Comparison of ENCODE assay signal across 14 cellular contexts in the genomic region with DNA sequence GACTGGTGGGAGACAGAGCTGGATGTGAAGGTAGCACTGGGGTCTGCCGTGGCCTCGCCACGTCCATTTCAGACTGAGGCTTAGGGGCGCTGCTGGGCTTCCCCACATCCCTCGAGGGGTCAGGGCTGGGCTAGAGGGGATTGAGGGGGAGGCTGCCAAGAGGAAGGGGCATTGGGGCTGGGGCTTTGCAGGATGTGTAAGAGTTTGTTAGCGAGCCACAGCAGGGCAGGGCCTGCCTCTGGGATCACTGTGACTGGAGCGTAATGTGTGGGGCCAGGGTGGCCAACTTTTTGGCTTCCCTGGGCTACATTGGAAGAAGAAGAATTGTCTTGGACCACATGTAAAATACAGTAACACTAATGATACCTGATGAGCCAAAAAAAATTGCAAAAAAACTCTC. TPM values are rescaled to one million over a fixed set of nuclear protein-coding genes. Genes with fewer than 3 reads are reported as not detected.
A peak's percentile ranks its signal among the peaks of the same experiment; 100 is the strongest.
DNase-seq lines count a peak whose midpoint lies in the region; ATAC-seq and TF ChIP-seq lines count a peak whose summit lies in the region.
"Had no signal": no experiment of that assay in that cellular context is flagged by ENCODE, and none has a peak within 500 bp of the region (broad histone marks: within the 10 kb centered on the region; RNA-seq: fewer than 3 reads in every experiment).

No MANE protein-coding gene starts in this region.

- H3K4me1 ChIP-seq in stomach, result peaks cover 31 to 60% (median 51%) of the 10 kb centered on the region in 4 donors

- ATAC-seq in GM21528 (IDR thresholded peaks at IDR 0.05; ENCODE audit: low FRiP score, unreplicated experiment), result no peak
- ATAC-seq in HG03457 (IDR thresholded peaks at IDR 0.05; ENCODE audit: unreplicated experiment), result no peak

- no peaks in the 10 kb centered on the region for H3K36me3 Mint-ChIP-seq in activated T-cell treated with anti-CD3 and anti-CD28 coated beads, Interleukin-2, amount 50 U/mL, for 24 hours (ENCODE audit: low read depth)
- H3K36me3 Mint-ChIP-seq in activated CD4-positive, alpha-beta memory T cell treated with anti-CD3 and anti-CD28 coated beads, Interleukin-2, amount 10 ng/mL, durations not matched to agents 7 days and 5 days (ENCODE audit: low read depth), result peaks cover 27% of the 10 kb centered on the region

- H3K27ac ChIP-seq in layer of hippocampus (ENCODE audit: low read depth, low read length) (peak overlapping the region; percentile 68), stomach (peak overlapping the region; percentile 85 to 90 (median 89))

- no peaks in the 10 kb centered on the region for H3K27me3 Mint-ChIP-seq in activated T-cell treated with anti-CD3 and anti-CD28 coated beads, Interleukin-2, amount 50 U/mL, for 24 hours
- no peaks in the 10 kb centered on the region for H3K27me3 Mint-ChIP-seq in activated CD4-positive, alpha-beta memory T cell treated with anti-CD3 and anti-CD28 coated beads, Interleukin-2, amount 10 ng/mL, durations not matched to agents 7 days and 5 days

- H3K4me3 ChIP-seq in stomach, result no peak overlapping the region

- WGBS in stomach, 5 donors, result 90 to 95% (median 94%) methylated on average over 7 of the region's 7 CpGs

- TF ChIP-seq POLR2A in stomach (IDR thresholded peaks at IDR 0.05), result no peak

- H3K27me3 ChIP-seq in layer of hippocampus (ENCODE audit: control insufficient read depth, insufficient read depth, low read length), result no peaks in the 10 kb centered on the region
- peaks cover 0 to 5% (median 0%) of the 10 kb centered on the region in 3 donors for H3K27me3 ChIP-seq in stomach
- H3K27me3 ChIP-seq: uterus had no signal

- CTCF ChIA-PET in activated CD4-positive, alpha-beta memory T cell treated with anti-CD3 and anti-CD28 coated beads, Interleukin-2, amount 10 ng/mL, durations not matched to agents 7 days and 5 days (lab: Charles Lee), result interaction anchor here (2.3 kb wide), 1 partner anchor 44 kb away, joined by 6 read pairs; a partner anchor contains a TSS

- intact Hi-C loops in stomach (cut with DNase I; ENCODE audit: low total_unique reads), result no loop called here

- H3K4me3 Mint-ChIP-seq in activated T-cell treated with anti-CD3 and anti-CD28 coated beads, Interleukin-2, amount 50 U/mL, for 24 hours, result peak overlapping the region; percentile 59
- H3K4me3 Mint-ChIP-seq in activated CD4-positive, alpha-beta memory T cell treated with anti-CD3 and anti-CD28 coated beads, Interleukin-2, amount 10 ng/mL, durations not matched to agents 7 days and 5 days, result peak overlapping the region; percentile 51

- no peaks in the 10 kb centered on the region for H3K9me3 ChIP-seq in stomach
- H3K9me3 ChIP-seq: uterus had no signal

- peaks cover 33% of the 10 kb centered on the region for H3K4me1 Mint-ChIP-seq in activated T-cell treated with anti-CD3 and anti-CD28 coated beads, Interleukin-2, amount 50 U/mL, for 24 hours (ENCODE audit: low read depth)
- H3K4me1 Mint-ChIP-seq in activated CD4-positive, alpha-beta memory T cell treated with anti-CD3 and anti-CD28 coated beads, Interleukin-2, amount 10 ng/mL, durations not matched to agents 7 days and 5 days, result peaks cover 32% of the 10 kb centered on the region

- H3K36me3 ChIP-seq in stomach, result peaks cover 0 to 5% (median 0%) of the 10 kb centered on the region in 4 donors
- H3K36me3 ChIP-seq: uterus had no signal

- no peaks in the 10 kb centered on the region for H3K9me3 Mint-ChIP-seq in activated T-cell treated with anti-CD3 and anti-CD28 coated beads, Interleukin-2, amount 50 U/mL, for 24 hours
- peaks cover 2% of the 10 kb centered on the region for H3K9me3 Mint-ChIP-seq in activated CD4-positive, alpha-beta memory T cell treated with anti-CD3 and anti-CD28 coated beads, Interleukin-2, amount 10 ng/mL, durations not matched to agents 7 days and 5 days

- no peak for TF ChIP-seq CTCF in stomach (IDR thresholded peaks at IDR 0.05)

- DNase-seq in activated T-cell treated with anti-CD3 and anti-CD28 coated beads, Interleukin-2, amount 50 U/mL, for 24 hours, result no peak
- DNase-seq in activated T-cell treated with anti-CD3 and anti-CD28 coated beads, Interleukin-2, amount 50 U/mL, for 48 hours, result no peak
- no peak for DNase-seq in activated CD4-positive, alpha-beta memory T cell treated with anti-CD3 and anti-CD28 coated beads, Interleukin-2, amount 10 ng/mL, durations not matched to agents 7 days and 5 days
- DNase-seq in stomach, result no peak
- no peak for DNase-seq in glomerular visceral epithelial cell (ENCODE audit: extremely low spot score)
- DNase-seq: activated CD4-positive, alpha-beta T cell treated with anti-CD3 and anti-CD28 coated beads, Interleukin-2, amount 50 U/mL, for 4 hours; NCI-H2081 treated with DMSO at 0.1 percent for 48 hours; stimulated activated CD4-positive, alpha-beta T cell treated with anti-CD3 and anti-CD28 coated beads, Interleukin-4, amount 100 ng/mL, for 1 hour had no signal

- no peak for TF ChIP-seq EP300 in stomach (IDR thresholded peaks at IDR 0.05)

- POLR2A ChIA-PET in activated CD4-positive, alpha-beta memory T cell treated with anti-CD3 and anti-CD28 coated beads, Interleukin-2, amount 10 ng/mL, durations not matched to agents 7 days and 5 days (lab: Charles Lee), result no interaction called here

- peak overlapping the region; percentile 64 for H3K27ac Mint-ChIP-seq in activated T-cell treated with anti-CD3 and anti-CD28 coated beads, Interleukin-2, amount 50 U/mL, for 24 hours
- no peak overlapping the region for H3K27ac Mint-ChIP-seq in activated CD4-positive, alpha-beta memory T cell treated with anti-CD3 and anti-CD28 coated beads, Interleukin-2, amount 10 ng/mL, durations not matched to agents 7 days and 5 days

RNA-seq across cellular contexts. Expression of a gene that starts 14.1 kb away (rescaled TPM):
- 10 to 100 TPM; 32.4 to 34.0 TPM for total RNA-seq in activated CD4-positive, alpha-beta memory T cell treated with anti-CD3 and anti-CD28 coated beads, Interleukin-2, amount 10 ng/mL, durations not matched to agents 7 days and 5 days
- total RNA-seq in stomach, result 10 to 100 TPM in 2 of 5 donors, 1 to 10 TPM in 2, not detected in 1; 1.8 to 23.5 (median 8.6) TPM
- polyA plus RNA-seq in stomach, result 1 to 10 TPM; 1.1 to 4.3 (median 2.1) TPM

RNA-seq across cellular contexts. Expression of a gene that starts 22.8 kb away (rescaled TPM):
- total RNA-seq in activated CD4-positive, alpha-beta memory T cell treated with anti-CD3 and anti-CD28 coated beads, Interleukin-2, amount 10 ng/mL, durations not matched to agents 7 days and 5 days, result 1 to 10 TPM; 1.8 to 2.3 TPM
- not detected for total RNA-seq in stomach
- not detected for polyA plus RNA-seq in stomach
- total RNA-seq: myocyte had no signal

RNA-seq across cellular contexts. Expression of a gene that starts 26.9 kb away (rescaled TPM):
- total RNA-seq in activated CD4-positive, alpha-beta memory T cell treated with anti-CD3 and anti-CD28 coated beads, Interleukin-2, amount 10 ng/mL, durations not matched to agents 7 days and 5 days, result 100 to 1,000 TPM; 111 to 116 TPM
- 10 to 100 TPM in 3 of 5 donors, 1 to 10 TPM in 2; 5.8 to 62.0 (median 29.7) TPM for total RNA-seq in stomach
- 10 to 100 TPM; 47.1 to 63.8 (median 60.0) TPM for polyA plus RNA-seq in stomach

RNA-seq across cellular contexts. Expression of a gene that starts 44.2 kb away (rescaled TPM):
- 10 to 100 TPM; 42.0 to 44.3 TPM for total RNA-seq in activated CD4-positive, alpha-beta memory T cell treated with anti-CD3 and anti-CD28 coated beads, Interleukin-2, amount 10 ng/mL, durations not matched to agents 7 days and 5 days
- total RNA-seq in stomach, result 100 to 1,000 TPM in 2 of 5 donors, 10 to 100 TPM in 3; 19.1 to 410 (median 67.7) TPM
- 10 to 100 TPM; 44.4 to 81.3 (median 51.9) TPM for polyA plus RNA-seq in stomach

RNA-seq across cellular contexts. Expression of a gene that starts 46.6 kb away (rescaled TPM):
- total RNA-seq in activated CD4-positive, alpha-beta memory T cell treated with anti-CD3 and anti-CD28 coated beads, Interleukin-2, amount 10 ng/mL, durations not matched to agents 7 days and 5 days, result not detected
- total RNA-seq in stomach, result not detected
- polyA plus RNA-seq in stomach, result not detected
- total RNA-seq: glomerular endothelial cell, myocyte, uterus had no signal
